In genomic region chr22:24587948-24588347, GRCh38 we compare ENCODE assay signal across 24 cellular contexts.
"Had no signal": no experiment of that assay in that cellular context is flagged by ENCODE, and none has a peak within 500 bp of the region (broad histone marks: within the 10 kb centered on the region; RNA-seq: fewer than 3 reads in every experiment).

No MANE protein-coding gene starts in this region.

- H2AFZ ChIP-seq: hepatocyte, neural progenitor cell had no signal

- DNase-seq: activated CD4-positive, alpha-beta T cell treated with anti-CD3 and anti-CD28 coated beads, Interleukin-2, amount 50 U/mL, for 4 hours; activated CD8-positive, alpha-beta memory T cell treated with anti-CD3 and anti-CD28 coated beads for 24 hours; activated CD8-positive, alpha-beta memory T cell treated with anti-CD3 and anti-CD28 coated beads, Interleukin-2, amount 50 U/mL, for 4 hours; activated T-cell treated with anti-CD3 and anti-CD28 coated beads, Interleukin-2, amount 50 U/mL, for 24 hours; adrenal gland; glutamatergic neuron; immature natural killer cell; left lung; naive thymus-derived CD4-positive, alpha-beta T cell; stimulated activated CD4-positive, alpha-beta T cell treated with anti-CD3 and anti-CD28 coated beads, Interleukin-2, amount 100 ng/mL, for 24 hours; stimulated activated naive CD8-positive, alpha-beta T cell treated with anti-CD3 and anti-CD28 coated beads, Interleukin-15, amount 100 ng/mL, for 72 hours; T-helper 1 cell had no signal

- ATAC-seq: activated T-helper 17 cell treated with anti-CD3 and anti-CD28 coated beads, Interleukin-2, amount 50 U/mL, for 72 hours; left lung; naive thymus-derived CD4-positive, alpha-beta T cell; right cardiac atrium; stimulated activated effector memory CD8-positive, alpha-beta T cell treated with anti-CD3 and anti-CD28 coated beads, Interleukin-12 subunit alpha, Interleukin-12 subunit beta, amount 100 ng/mL, for 72 hours; stimulated activated naive CD8-positive, alpha-beta T cell treated with anti-CD3 and anti-CD28 coated beads, Interleukin-15, amount 100 ng/mL, for 72 hours had no signal

- H3K9me3 ChIP-seq: adrenal gland, esophagus muscularis mucosa, left lung, testis, upper lobe of left lung had no signal

- H3K4me2 ChIP-seq: hepatocyte, neural progenitor cell had no signal

- H3K27ac ChIP-seq: adrenal gland, cardiac muscle cell, hepatocyte, left lung, neural progenitor cell, skin epidermis, upper lobe of left lung had no signal

- H3K27me3 Mint-ChIP-seq: activated T-helper 17 cell treated with anti-CD3 and anti-CD28 coated beads, Interleukin-2, amount 50 U/mL, for 72 hours had no signal

- H3K4me1 Mint-ChIP-seq: activated T-helper 17 cell treated with anti-CD3 and anti-CD28 coated beads, Interleukin-2, amount 50 U/mL, for 72 hours; stimulated activated effector memory CD8-positive, alpha-beta T cell treated with anti-CD3 and anti-CD28 coated beads, Interleukin-12 subunit alpha, Interleukin-12 subunit beta, amount 100 ng/mL, for 72 hours had no signal

- H3K27ac Mint-ChIP-seq: activated naive CD8-positive, alpha-beta T cell; activated T-cell treated with anti-CD3 and anti-CD28 coated beads, Interleukin-2, amount 50 U/mL, for 24 hours; activated T-helper 17 cell treated with anti-CD3 and anti-CD28 coated beads, Interleukin-2, amount 50 U/mL, for 72 hours; naive thymus-derived CD4-positive, alpha-beta T cell; neural progenitor cell; stimulated activated effector memory CD8-positive, alpha-beta T cell treated with anti-CD3 and anti-CD28 coated beads, Interleukin-12 subunit alpha, Interleukin-12 subunit beta, amount 100 ng/mL, for 72 hours had no signal

- H3K4me3 Mint-ChIP-seq: activated naive CD8-positive, alpha-beta T cell; activated T-cell treated with anti-CD3 and anti-CD28 coated beads, Interleukin-2, amount 50 U/mL, for 24 hours; activated T-helper 17 cell treated with anti-CD3 and anti-CD28 coated beads, Interleukin-2, amount 50 U/mL, for 72 hours; immature natural killer cell; naive thymus-derived CD4-positive, alpha-beta T cell; neural progenitor cell; stimulated activated effector memory CD8-positive, alpha-beta T cell treated with anti-CD3 and anti-CD28 coated beads, Interleukin-12 subunit alpha, Interleukin-12 subunit beta, amount 100 ng/mL, for 72 hours; stimulated activated naive CD8-positive, alpha-beta T cell treated with anti-CD3 and anti-CD28 coated beads, Interleukin-15, amount 100 ng/mL, for 72 hours had no signal

- H3K4me1 ChIP-seq: neural progenitor cell had no signal

- H3K27me3 ChIP-seq: adrenal gland, cardiac muscle cell, esophagus muscularis mucosa, hepatocyte, left lung, neural progenitor cell, testis, upper lobe of left lung had no signal

- H3K9me3 Mint-ChIP-seq: activated T-cell treated with anti-CD3 and anti-CD28 coated beads, Interleukin-2, amount 50 U/mL, for 24 hours; activated T-helper 17 cell treated with anti-CD3 and anti-CD28 coated beads, Interleukin-2, amount 50 U/mL, for 72 hours; immature natural killer cell; naive thymus-derived CD4-positive, alpha-beta T cell; neural progenitor cell; stimulated activated effector memory CD8-positive, alpha-beta T cell treated with anti-CD3 and anti-CD28 coated beads, Interleukin-12 subunit alpha, Interleukin-12 subunit beta, amount 100 ng/mL, for 72 hours; stimulated activated naive CD8-positive, alpha-beta T cell treated with anti-CD3 and anti-CD28 coated beads, Interleukin-15, amount 100 ng/mL, for 72 hours had no signal

- H3K4me3 ChIP-seq: adrenal gland, cardiac muscle cell, esophagus muscularis mucosa, hepatocyte, left lung, lung, neural progenitor cell, skin epidermis, testis, upper lobe of left lung had no signal

- H3K36me3 Mint-ChIP-seq: immature natural killer cell; stimulated activated effector memory CD8-positive, alpha-beta T cell treated with anti-CD3 and anti-CD28 coated beads, Interleukin-12 subunit alpha, Interleukin-12 subunit beta, amount 100 ng/mL, for 72 hours had no signal

- H3K36me3 ChIP-seq: adrenal gland, neural progenitor cell had no signal
